In the genomic region with DNA sequence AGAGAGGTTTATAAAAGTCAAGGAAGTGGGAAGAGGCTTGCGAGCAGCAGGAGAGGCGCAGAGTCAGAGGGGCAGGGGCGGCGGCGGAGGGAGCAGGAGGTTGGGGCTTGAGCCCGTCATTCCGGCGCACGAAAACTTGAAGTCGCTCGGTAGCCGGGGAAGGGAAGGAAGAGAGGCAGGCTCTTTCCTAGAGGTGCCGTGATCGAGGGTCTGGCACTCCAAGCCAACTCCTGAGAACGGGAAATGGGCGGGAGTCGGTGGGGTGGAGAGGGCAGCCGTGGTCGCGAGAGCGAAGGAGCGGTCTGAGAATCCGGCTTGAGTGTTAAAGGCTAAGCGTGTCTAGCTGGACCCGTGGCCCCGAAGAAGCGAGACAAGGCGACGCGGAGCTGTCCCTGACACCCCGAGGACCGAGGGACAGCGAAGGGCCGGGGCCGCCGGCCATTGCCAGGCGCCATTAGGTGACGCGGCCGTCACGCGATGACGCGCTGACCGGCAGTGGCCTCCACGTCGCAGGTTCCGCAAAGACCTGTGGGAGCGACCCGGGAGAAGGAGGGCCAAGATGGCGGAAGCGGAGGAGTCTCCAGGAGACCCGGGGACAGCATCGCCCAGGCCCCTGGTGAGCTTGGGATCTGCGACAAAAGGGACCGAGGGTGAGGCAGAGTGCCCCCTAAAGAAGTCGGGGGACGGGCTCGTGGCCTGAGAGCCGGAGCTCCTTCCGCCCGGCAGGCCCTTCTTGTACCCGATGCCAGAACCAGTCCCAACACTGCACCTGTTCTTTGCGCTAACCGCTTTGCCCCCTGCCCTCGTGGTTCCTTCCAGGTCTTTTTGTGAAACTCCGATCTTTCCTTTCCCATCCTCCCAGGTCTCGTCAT, we compare ENCODE assay signal across 8 cellular contexts. TPM values are rescaled to one million over a fixed set of nuclear protein-coding genes. Genes with fewer than 3 reads are reported as not detected.
DNase-seq lines count a peak whose midpoint lies in the region; ATAC-seq lines count a peak whose summit lies in the region.

A gene with protein sequence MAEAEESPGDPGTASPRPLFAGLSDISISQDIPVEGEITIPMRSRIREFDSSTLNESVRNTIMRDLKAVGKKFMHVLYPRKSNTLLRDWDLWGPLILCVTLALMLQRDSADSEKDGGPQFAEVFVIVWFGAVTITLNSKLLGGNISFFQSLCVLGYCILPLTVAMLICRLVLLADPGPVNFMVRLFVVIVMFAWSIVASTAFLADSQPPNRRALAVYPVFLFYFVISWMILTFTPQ (plus strand): TSS at position 544 of the 872 bp plus-strand sequence. CDS start 16 bp downstream, at position 560.

- DNase-seq in Daoy (ENCODE audit: low read depth) (peak; percentile 81), KG1 (lab: John Stamatoyannopoulos, UW) (peak; percentile 38), RPMI7951 (ENCODE audit: low read depth) (peak; percentile 77), fibroblast of peridontal ligament (ENCODE audit: extremely low read depth) (peak; percentile 66)
- DNase-seq in activated T-helper 9 cell treated with anti-CD3 and anti-CD28 coated beads, Interleukin-2, amount 50 U/mL, for 16 hours (ENCODE audit: low read depth), result peak; percentile 49
- DNase-seq in natural killer cell treated with Interleukin-12 subunit alpha and Interleukin-12 subunit beta and Interleukin-15 and Interleukin-18, amount 100 ng/mL, for 72 hours (ENCODE audit: low spot score), result peak; percentile 82

- H3K27me3 Mint-ChIP-seq in natural killer cell treated with Interleukin-12 subunit alpha and Interleukin-12 subunit beta and Interleukin-15 and Interleukin-18, amount 100 ng/mL, for 72 hours, result peaks cover 0 to 13% of the 10 kb centered on the region in 2 donors
- no peaks in the 10 kb centered on the region for H3K27me3 Mint-ChIP-seq in stimulated activated naive CD8-positive, alpha-beta T cell treated with anti-CD3 and anti-CD28 coated beads, Interleukin-15, Interleukin-2, amounts not matched to agents 100 ng/mL and 50 ng/mL, for 24 hours

- H3K4me3 Mint-ChIP-seq in natural killer cell treated with Interleukin-12 subunit alpha and Interleukin-12 subunit beta and Interleukin-15 and Interleukin-18, amount 100 ng/mL, for 72 hours, result peak within 1 kb of the TSS; percentile 96
- H3K4me3 Mint-ChIP-seq in stimulated activated naive CD8-positive, alpha-beta T cell treated with anti-CD3 and anti-CD28 coated beads, Interleukin-15, Interleukin-2, amounts not matched to agents 100 ng/mL and 50 ng/mL, for 24 hours, result peak within 1 kb of the TSS; percentile 97

- peaks cover 2 to 15% of the 10 kb centered on the region in 2 donors for H3K4me1 Mint-ChIP-seq in natural killer cell treated with Interleukin-12 subunit alpha and Interleukin-12 subunit beta and Interleukin-15 and Interleukin-18, amount 100 ng/mL, for 72 hours (ENCODE audit: low read depth in 2 of 2)
- peaks cover 34% of the 10 kb centered on the region for H3K4me1 Mint-ChIP-seq in stimulated activated naive CD8-positive, alpha-beta T cell treated with anti-CD3 and anti-CD28 coated beads, Interleukin-15, Interleukin-2, amounts not matched to agents 100 ng/mL and 50 ng/mL, for 24 hours (ENCODE audit: low read depth)

- ATAC-seq in GM21717 (IDR thresholded peaks at IDR 0.05; ENCODE audit: unreplicated experiment), result peak; percentile 98
- peak; percentile 94 to 96 for ATAC-seq in natural killer cell treated with Interleukin-12 subunit alpha and Interleukin-12 subunit beta and Interleukin-15 and Interleukin-18, amount 100 ng/mL, for 72 hours

- no peaks in the 10 kb centered on the region for H3K9me3 Mint-ChIP-seq in natural killer cell treated with Interleukin-12 subunit alpha and Interleukin-12 subunit beta and Interleukin-15 and Interleukin-18, amount 100 ng/mL, for 72 hours
- no peaks in the 10 kb centered on the region for H3K9me3 Mint-ChIP-seq in stimulated activated naive CD8-positive, alpha-beta T cell treated with anti-CD3 and anti-CD28 coated beads, Interleukin-15, Interleukin-2, amounts not matched to agents 100 ng/mL and 50 ng/mL, for 24 hours

- H3K36me3 Mint-ChIP-seq in natural killer cell treated with Interleukin-12 subunit alpha and Interleukin-12 subunit beta and Interleukin-15 and Interleukin-18, amount 100 ng/mL, for 72 hours, result no peaks in the 10 kb centered on the region
- H3K36me3 Mint-ChIP-seq in stimulated activated naive CD8-positive, alpha-beta T cell treated with anti-CD3 and anti-CD28 coated beads, Interleukin-15, Interleukin-2, amounts not matched to agents 100 ng/mL and 50 ng/mL, for 24 hours (ENCODE audit: low read depth), result peaks cover 9% of the 10 kb centered on the region

- peak within 1 kb of the TSS; percentile 97 to 99 for H3K27ac Mint-ChIP-seq in natural killer cell treated with Interleukin-12 subunit alpha and Interleukin-12 subunit beta and Interleukin-15 and Interleukin-18, amount 100 ng/mL, for 72 hours
- peak within 1 kb of the TSS; percentile 98 for H3K27ac Mint-ChIP-seq in stimulated activated naive CD8-positive, alpha-beta T cell treated with anti-CD3 and anti-CD28 coated beads, Interleukin-15, Interleukin-2, amounts not matched to agents 100 ng/mL and 50 ng/mL, for 24 hours

RNA-seq across cellular contexts. Expression of the gene that starts here (rescaled TPM):
- 16.6 and 31.3 TPM in 2 replicates for total RNA-seq in Daoy (2014; rRNA removed; shearing (Covaris generic))
- 30.6 and 35.8 TPM in 2 replicates for total RNA-seq in RPMI7951 (2014; rRNA removed; shearing (Covaris generic))
- 10 to 100 TPM; 24.2 to 27.2 TPM for total RNA-seq in natural killer cell treated with Interleukin-12 subunit alpha and Interleukin-12 subunit beta and Interleukin-15 and Interleukin-18, amount 100 ng/mL, for 72 hours

Comparison
In these comparisons a context has a peak if more than half of its experiments do, and no peak if none do; other contexts are left out.
1. Peak in every context shown above with its lines: DNase-seq and ATAC-seq.